Comparison of ENCODE assay signal across 8 cellular contexts in genomic region chr1:160205242-160205973, GRCh38. TPM values are rescaled to one million over a fixed set of nuclear protein-coding genes. Genes with fewer than 3 reads are reported as not detected.
DNase-seq lines count a peak whose midpoint lies in the region; ATAC-seq and TF ChIP-seq lines count a peak whose summit lies in the region.

PEA15 (plus strand) TSS chr1:160205384; CDS start chr1:160211545, 6,161 bp downstream.

- H3K27ac ChIP-seq in CD4-positive, alpha-beta memory T cell (ENCODE audit: low read depth, low read length) = peak within 1 kb of the TSS; percentile 77
- H3K27ac ChIP-seq in left ventricle myocardium inferior (replicated peaks) = peak within 1 kb of the TSS; percentile 96
- peak within 1 kb of the TSS; percentile 92 for H3K27ac ChIP-seq in psoas muscle
- H3K27ac ChIP-seq in upper lobe of right lung = peak within 1 kb of the TSS; percentile 93

- DNase-seq in CD4-positive, alpha-beta memory T cell = peak; percentile 59 to 68 (median 62)
- DNase-seq in amniotic epithelial cell (ENCODE audit: low read depth) = peak; percentile 49
- peak; percentile 85 for DNase-seq in left ventricle myocardium inferior
- peak; percentile 84 for DNase-seq in psoas muscle
- peak; percentile 90 for DNase-seq in upper lobe of right lung

- no peaks in the 10 kb centered on the region for H3K9me3 ChIP-seq in CD4-positive, alpha-beta memory T cell (ENCODE audit: control insufficient read depth in 1 of 2, low read length in 2 of 2)
- H3K9me3 ChIP-seq in left ventricle myocardium inferior (replicated peaks) = no peaks in the 10 kb centered on the region
- H3K9me3 ChIP-seq in psoas muscle = no peaks in the 10 kb centered on the region
- H3K9me3 ChIP-seq in upper lobe of right lung = no peaks in the 10 kb centered on the region

- H3K4me3 Mint-ChIP-seq in CD4-positive, alpha-beta memory T cell = peak within 1 kb of the TSS; percentile 88 to 96 (median 92)
- peak within 1 kb of the TSS; percentile 90 to 98 (median 93) for H3K4me3 Mint-ChIP-seq in IgD-negative memory B cell

- H3K27ac Mint-ChIP-seq in CD4-positive, alpha-beta memory T cell = peak within 1 kb of the TSS; percentile 88 to 98 (median 94)
- H3K27ac Mint-ChIP-seq in IgD-negative memory B cell = peak within 1 kb of the TSS; percentile 94 to 97 (median 96)

- H3K9me3 Mint-ChIP-seq in CD4-positive, alpha-beta memory T cell = no peaks in the 10 kb centered on the region
- no peaks in the 10 kb centered on the region for H3K9me3 Mint-ChIP-seq in IgD-negative memory B cell

- H3K4me1 Mint-ChIP-seq in CD4-positive, alpha-beta memory T cell = peaks cover 29 to 48% (median 40%) of the 10 kb centered on the region in 4 donors
- peaks cover 39 to 63% (median 39%) of the 10 kb centered on the region in 3 donors for H3K4me1 Mint-ChIP-seq in IgD-negative memory B cell

- intact Hi-C loops in CD4-positive, alpha-beta memory T cell (cut with micrococcal nuclease) = loop anchor here (5.0 kb wide), 1 partner anchor 82 kb away; the partner anchor contains the start of gene PEX19
- intact Hi-C loops in T-helper 1 cell treated with Interleukin-12 subunit alpha and Interleukin-12 subunit beta and Interleukin-4 antibody, amounts not matched to agents 30 ng/mL and 1 ng/mL, for 36 hours (cut with micrococcal nuclease) = loop anchor here (1.0 to 10.0 kb wide), 7 partner anchors 47 to 1128 kb away; partner anchors contain the start of genes AIM2, COPA, NCSTN and PEX19
- intact Hi-C loops in left ventricle myocardium inferior (cut with micrococcal nuclease) = no loop called here
- intact Hi-C loops in psoas muscle (cut with DNase I) = loop anchor here in 1 of 2 donors (5.0 kb wide), 1 partner anchor 108 kb away; the partner anchor contains the start of gene IGSF8
- intact Hi-C loops in upper lobe of right lung (cut with DNase I) = no loop called here

- CTCF ChIA-PET in CD4-positive, alpha-beta memory T cell (lab: Charles Lee; ENCODE audit: partially characterized antibody) = interaction anchor here (0.7 to 1.9 kb wide), 3 partner anchors 12 to 55 kb away, joined by 3 to 7 read pairs (median 3); no protein-coding TSS in a partner anchor

- H3K27me3 ChIP-seq in CD4-positive, alpha-beta memory T cell (ENCODE audit: insufficient read depth, low read length) = no peaks in the 10 kb centered on the region
- H3K27me3 ChIP-seq in left ventricle myocardium inferior (ENCODE audit: low read depth) (no peaks in the 10 kb centered on the region), psoas muscle (ENCODE audit: insufficient read depth in 3 of 3, low read length in 2 of 3) (no peaks in the 10 kb centered on the region), upper lobe of right lung (no peaks in the 10 kb centered on the region)

- H3K4me3 ChIP-seq in CD4-positive, alpha-beta memory T cell (ENCODE audit: low read length in 2 of 2) = peak within 1 kb of the TSS; percentile 31 to 88
- H3K4me3 ChIP-seq in left ventricle myocardium inferior (peak within 1 kb of the TSS; percentile 95), psoas muscle (peak within 1 kb of the TSS; percentile 95), upper lobe of right lung (peak within 1 kb of the TSS; percentile 93)

- no peaks in the 10 kb centered on the region for H3K27me3 Mint-ChIP-seq in CD4-positive, alpha-beta memory T cell
- H3K27me3 Mint-ChIP-seq in IgD-negative memory B cell = no peaks in the 10 kb centered on the region

- H3K36me3 Mint-ChIP-seq in CD4-positive, alpha-beta memory T cell = peaks cover 0 to 13% of the 10 kb centered on the region in 2 donors
- peaks cover 5% of the 10 kb centered on the region for H3K36me3 Mint-ChIP-seq in IgD-negative memory B cell

- peak; percentile 63 for ATAC-seq in GM19372 (IDR thresholded peaks at IDR 0.05; ENCODE audit: low read depth, unreplicated experiment)
- ATAC-seq in psoas muscle = peak; percentile 72 to 86 (median 81)
- ATAC-seq in upper lobe of right lung = peak; percentile 90

- POLR2A ChIA-PET in CD4-positive, alpha-beta memory T cell (lab: Charles Lee; ENCODE audit: partially characterized antibody) = interaction anchor here (1.0 to 2.7 kb wide), 5 partner anchors 8 to 864 kb away, joined by 3 to 13 read pairs (median 4); partner anchors contain the start of genes ARHGAP30, DCAF8 and PEX19

- no peaks in the 10 kb centered on the region for H3K36me3 ChIP-seq in CD4-positive, alpha-beta memory T cell (ENCODE audit: insufficient read depth, low read length)
- H3K36me3 ChIP-seq in left ventricle myocardium inferior (peaks cover 5% of the 10 kb centered on the region), psoas muscle (ENCODE audit: insufficient read depth in 1 of 2, low read depth in 1 of 2) (peaks cover 0 to 45% of the 10 kb centered on the region in 2 donors), upper lobe of right lung (peaks cover 17% of the 10 kb centered on the region)

- TF ChIP-seq CTCF in left ventricle myocardium inferior (IDR thresholded peaks at IDR 0.05; ENCODE audit: borderline replicate concordance) (no peak), psoas muscle (IDR thresholded peaks at IDR 0.05) (no peak), upper lobe of right lung (IDR thresholded peaks at IDR 0.05) (no peak)

- WGBS in psoas muscle, 3 donors = 1 to 2% (median 1%) methylated on average over 46 to 75 of the region's 75 CpGs

- H3K4me1 ChIP-seq in CD4-positive, alpha-beta memory T cell (ENCODE audit: insufficient read depth, low read length) = peaks cover 30% of the 10 kb centered on the region
- peaks cover 62% of the 10 kb centered on the region for H3K4me1 ChIP-seq in left ventricle myocardium inferior
- peaks cover 44% of the 10 kb centered on the region for H3K4me1 ChIP-seq in psoas muscle
- H3K4me1 ChIP-seq in upper lobe of right lung = peaks cover 51% of the 10 kb centered on the region

RNA-seq across cellular contexts. Expression of gene PEA15, which starts in this region (rescaled TPM):
- 10 to 100 TPM; 23.1 to 25.1 TPM for total RNA-seq in CD4-positive, alpha-beta memory T cell
- polyA plus RNA-seq in CD4-positive, alpha-beta memory T cell = 10 to 100 TPM in 1 of 2 donors, 1 to 10 TPM in 1; 7.6 to 10.0 TPM
- 19.4 TPM for polyA plus RNA-seq in IgD-negative memory B cell
- 45.6 and 50.4 TPM in 2 replicates for total RNA-seq in T-helper 1 cell treated with Interleukin-12 subunit alpha and Interleukin-12 subunit beta and Interleukin-4 antibody, amounts not matched to agents 30 ng/mL and 1 ng/mL, for 36 hours
- total RNA-seq in left ventricle myocardium inferior = 280 TPM
- 100 to 1,000 TPM in 2 of 4 donors, 10 to 100 TPM in 2; 51.2 to 232 (median 95.8) TPM for total RNA-seq in psoas muscle
- 100 to 1,000 TPM in 1 of 3 donors, 10 to 100 TPM in 2; 83.4 to 111 (median 95.9) TPM for polyA plus RNA-seq in psoas muscle
- 175 TPM for total RNA-seq in upper lobe of right lung

Comparison
In these comparisons a context has a peak if more than half of its experiments do, and no peak if none do; other contexts are left out.
1. Peak in every context shown above with its lines: DNase-seq, ATAC-seq, H3K4me3 ChIP-seq and H3K27ac ChIP-seq.
2. intact Hi-C loops: an anchor here in CD4-positive, alpha-beta memory T cell (5.0 kb wide) and T-helper 1 cell treated with Interleukin-12 subunit alpha and Interleukin-12 subunit beta and Interleukin-4 antibody, amounts not matched to agents 30 ng/mL and 1 ng/mL, for 36 hours (1.0 to 10.0 kb wide); none called in left ventricle myocardium inferior and upper lobe of right lung.